8 cellular contexts compared by ENCODE assay signal in the genomic region with DNA sequence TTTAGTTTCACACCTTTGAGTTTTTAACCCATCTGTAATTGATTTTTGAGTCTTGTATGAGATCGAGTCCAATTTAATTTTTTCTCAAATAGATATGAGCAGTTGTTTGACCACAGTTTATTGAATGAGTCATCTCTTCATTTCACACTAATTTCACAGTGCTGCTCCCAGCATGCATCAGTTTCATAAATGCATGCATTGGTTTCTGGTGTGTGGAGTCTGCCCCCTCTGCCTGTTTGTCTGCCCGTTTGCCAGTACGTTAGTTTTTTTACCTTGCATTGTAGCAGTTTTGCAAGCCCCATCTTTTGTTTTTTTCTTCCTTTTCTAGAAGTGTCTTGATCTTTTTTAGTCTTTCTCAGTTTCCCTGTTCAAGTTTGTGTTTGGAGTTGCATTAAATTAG. TPM values are rescaled to one million over a fixed set of nuclear protein-coding genes. Genes with fewer than 3 reads are reported as not detected.
DNase-seq lines count a peak whose midpoint lies in the region; ATAC-seq and TF ChIP-seq lines count a peak whose summit lies in the region.

No MANE protein-coding gene starts in this region.

- WGBS in smooth muscle cell (ENCODE audit: low lambda C conversion rate) = 73% methylated on average over 3 of the region's 3 CpGs

- H3K9ac ChIP-seq in smooth muscle cell (ENCODE audit: low read depth) = no peak overlapping the region

- no peak overlapping the region for H3K27ac ChIP-seq in smooth muscle cell (ENCODE audit: low read depth)

- no peaks in the 10 kb centered on the region for H3F3A ChIP-seq in smooth muscle cell (ENCODE audit: low read depth)

- H4K20me1 ChIP-seq in smooth muscle cell (ENCODE audit: low read depth) = no peaks in the 10 kb centered on the region

- no peaks in the 10 kb centered on the region for H3K9me3 ChIP-seq in smooth muscle cell (replicated peaks; ENCODE audit: low read depth)

- H3K4me3 Mint-ChIP-seq in activated naive CD8-positive, alpha-beta T cell treated with anti-CD3 and anti-CD28 coated beads, Interleukin-2, amount 10 ng/mL, durations not matched to agents 7 days and 5 days = peak overlapping the region; percentile 63
- H3K4me3 Mint-ChIP-seq in natural killer cell = peak overlapping the region; percentile 83

- H3K4me2 ChIP-seq in smooth muscle cell = no peak overlapping the region

- H3K79me2 ChIP-seq in smooth muscle cell (ENCODE audit: low read depth) = peaks cover 6% of the 10 kb centered on the region

- H3K27me3 ChIP-seq in smooth muscle cell (ENCODE audit: low read depth) = no peaks in the 10 kb centered on the region

- no peaks in the 10 kb centered on the region for H3K9me3 Mint-ChIP-seq in activated naive CD8-positive, alpha-beta T cell treated with anti-CD3 and anti-CD28 coated beads, Interleukin-2, amount 10 ng/mL, durations not matched to agents 7 days and 5 days
- no peaks in the 10 kb centered on the region for H3K9me3 Mint-ChIP-seq in natural killer cell

- H2AFZ ChIP-seq in smooth muscle cell (ENCODE audit: low read depth) = no peak overlapping the region

- peaks cover 25% of the 10 kb centered on the region for H3K4me1 Mint-ChIP-seq in activated naive CD8-positive, alpha-beta T cell treated with anti-CD3 and anti-CD28 coated beads, Interleukin-2, amount 10 ng/mL, durations not matched to agents 7 days and 5 days
- peaks cover 20 to 24% of the 10 kb centered on the region in 2 donors for H3K4me1 Mint-ChIP-seq in natural killer cell

- H3K36me3 Mint-ChIP-seq in activated naive CD8-positive, alpha-beta T cell treated with anti-CD3 and anti-CD28 coated beads, Interleukin-2, amount 10 ng/mL, durations not matched to agents 7 days and 5 days = peaks cover 10% of the 10 kb centered on the region
- H3K36me3 Mint-ChIP-seq in natural killer cell = no peaks in the 10 kb centered on the region

- TF ChIP-seq CTCF in GM20000 (IDR thresholded peaks at IDR 0.05; ENCODE audit: extremely low read depth, missing control alignments) = no peak
- no peak for TF ChIP-seq CTCF in natural killer cell (IDR thresholded peaks at IDR 0.05)
- no peak for TF ChIP-seq CTCF in smooth muscle cell (IDR thresholded peaks at IDR 0.05; ENCODE audit: borderline replicate concordance, insufficient read depth, poor library complexity, severe bottlenecking)

- no peaks in the 10 kb centered on the region for H3K27me3 Mint-ChIP-seq in activated naive CD8-positive, alpha-beta T cell treated with anti-CD3 and anti-CD28 coated beads, Interleukin-2, amount 10 ng/mL, durations not matched to agents 7 days and 5 days
- no peaks in the 10 kb centered on the region for H3K27me3 Mint-ChIP-seq in natural killer cell (ENCODE audit: low read depth in 2 of 2)

- peaks cover 7% of the 10 kb centered on the region for H3K4me1 ChIP-seq in smooth muscle cell (ENCODE audit: low read depth)

- peak overlapping the region; percentile 80 for H3K27ac Mint-ChIP-seq in activated naive CD8-positive, alpha-beta T cell treated with anti-CD3 and anti-CD28 coated beads, Interleukin-2, amount 10 ng/mL, durations not matched to agents 7 days and 5 days
- peak overlapping the region; percentile 72 to 89 for H3K27ac Mint-ChIP-seq in natural killer cell

- DNase-seq in DMS53 (lab: John Stamatoyannopoulos, UW) (peak; percentile 88), GM20000 (ENCODE audit: low spot score) (peak; percentile 70), RKO (ENCODE audit: low spot score) (peak; percentile 78), natural killer cell (peak; percentile 35), smooth muscle cell (lab: John Stamatoyannopoulos, UW; ENCODE audit: unreplicated experiment) (no peak), HuH-7 (ENCODE audit: low spot score) (no peak)
- DNase-seq in activated naive CD8-positive, alpha-beta T cell treated with anti-CD3 and anti-CD28 coated beads, Interleukin-2, amount 10 ng/mL, durations not matched to agents 7 days and 5 days = no peak

- POLR2A ChIA-PET in activated naive CD8-positive, alpha-beta T cell treated with anti-CD3 and anti-CD28 coated beads, Interleukin-2, amount 10 ng/mL, durations not matched to agents 7 days and 5 days (lab: Charles Lee) = interaction anchor here (0.6 kb wide), 1 partner anchor 13 kb away, joined by 4 read pairs; the partner anchor contains the start of gene MKKS

- H3K36me3 ChIP-seq in smooth muscle cell (ENCODE audit: low read depth) = no peaks in the 10 kb centered on the region

- H3K4me3 ChIP-seq in smooth muscle cell = no peak overlapping the region

- intact Hi-C loops in natural killer cell (cut with micrococcal nuclease) = loop anchor here (1.0 to 10.0 kb wide), 2 partner anchors 12 to 48 kb away; partner anchors contain the start of gene SLX4IP

- peak; percentile 98 for ATAC-seq in HG03469 (IDR thresholded peaks at IDR 0.05; ENCODE audit: unreplicated experiment)
- ATAC-seq in activated naive CD8-positive, alpha-beta T cell treated with anti-CD3 and anti-CD28 coated beads, Interleukin-2, amount 10 ng/mL, durations not matched to agents 7 days and 5 days (ENCODE audit: low read depth) = peak; percentile 97
- peak; percentile 99 to 100 (median 100) for ATAC-seq in natural killer cell

RNA-seq across cellular contexts. Expression of gene SLX4IP, which starts 11.9 kb away (rescaled TPM):
- 1 to 10 TPM; 7.6 to 8.5 TPM for total RNA-seq in activated naive CD8-positive, alpha-beta T cell treated with anti-CD3 and anti-CD28 coated beads, Interleukin-2, amount 10 ng/mL, durations not matched to agents 7 days and 5 days
- total RNA-seq in natural killer cell (1 to 10 TPM; 2.9 to 5.5 (median 5.2) TPM), smooth muscle cell (4.6 and 6.2 TPM in 2 replicates)
- polyA plus RNA-seq in smooth muscle cell = 1.2 and 3.7 TPM in 2 replicates

RNA-seq across cellular contexts. Expression of gene MKKS, which starts 13.0 kb away (rescaled TPM):
- 1 to 10 TPM; 9.6 to 10.0 TPM for total RNA-seq in activated naive CD8-positive, alpha-beta T cell treated with anti-CD3 and anti-CD28 coated beads, Interleukin-2, amount 10 ng/mL, durations not matched to agents 7 days and 5 days
- total RNA-seq in natural killer cell = 1 to 10 TPM; 3.5 to 6.2 (median 3.6) TPM
- 13.7 and 15.6 TPM in 2 replicates for total RNA-seq in smooth muscle cell
- polyA plus RNA-seq in smooth muscle cell = 12.8 and 19.8 TPM in 2 replicates

Comparison
In these comparisons a context has a peak if more than half of its experiments do, and no peak if none do; other contexts are left out.
1. DNase-seq: peak in DMS53 (single experiment), GM20000 (single experiment), RKO (single experiment) and natural killer cell (single experiment); none in activated naive CD8-positive, alpha-beta T cell treated with anti-CD3 and anti-CD28 coated beads, Interleukin-2, amount 10 ng/mL, durations not matched to agents 7 days and 5 days (single experiment), smooth muscle cell (single experiment) and HuH-7 (single experiment).
2. Peak in every context shown above with its lines, with median percentiles within 50 percentile points of each other: ATAC-seq.